ENCODE assay signal across 1 cellular context in the genomic region with DNA sequence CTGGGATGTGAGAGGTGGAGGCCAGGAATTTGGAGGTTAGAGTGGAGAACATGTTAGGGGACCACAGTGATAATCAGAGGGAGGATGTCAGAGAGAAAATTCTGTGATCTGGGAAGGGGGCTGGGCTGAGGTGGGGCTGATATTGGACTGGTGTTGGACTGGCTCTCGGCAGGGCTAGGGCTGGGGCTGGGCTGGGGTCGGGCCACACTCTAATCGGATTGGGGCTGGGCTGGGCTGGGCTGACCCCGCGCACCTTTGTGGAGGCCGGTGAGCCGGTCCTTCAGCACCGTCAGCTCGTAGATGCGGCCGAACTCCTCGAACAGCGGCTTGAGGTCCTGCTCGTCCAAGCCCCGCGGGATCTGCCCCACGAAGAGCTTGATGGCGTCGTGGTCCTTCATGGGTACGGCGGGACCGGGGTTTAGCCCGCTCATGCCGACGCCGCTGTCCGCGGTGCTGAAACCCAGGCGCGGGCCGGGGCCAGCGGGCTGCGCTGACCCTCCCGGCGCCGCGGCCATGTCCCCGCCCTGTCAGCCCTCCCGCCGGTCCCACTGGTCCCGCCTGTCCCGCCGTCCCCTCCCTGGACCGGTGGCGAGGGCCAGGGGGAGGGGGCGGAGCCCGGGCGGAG.
TF ChIP-seq lines count a peak whose summit lies in the region.

No MANE protein-coding gene starts in this region.

TF ChIP-seq in GM12878, 131 proteins besides CTCF, POLR2A, EP300 and RAD21:
- no peak for TF ChIP-seq RFX5 (IDR thresholded peaks at IDR 0.05; ENCODE audit: low read depth, low read length)
- no peak for TF ChIP-seq ZNF384 (IDR thresholded peaks at IDR 0.05; ENCODE audit: borderline replicate concordance, low read depth, low read length)
- TF ChIP-seq EED (IDR thresholded peaks at IDR 0.05; ENCODE audit: low read depth) = no peak
- TF ChIP-seq ELK1 (IDR thresholded peaks at IDR 0.05; ENCODE audit: low read depth, low read length) = no peak
- TF ChIP-seq, protein P1, sequence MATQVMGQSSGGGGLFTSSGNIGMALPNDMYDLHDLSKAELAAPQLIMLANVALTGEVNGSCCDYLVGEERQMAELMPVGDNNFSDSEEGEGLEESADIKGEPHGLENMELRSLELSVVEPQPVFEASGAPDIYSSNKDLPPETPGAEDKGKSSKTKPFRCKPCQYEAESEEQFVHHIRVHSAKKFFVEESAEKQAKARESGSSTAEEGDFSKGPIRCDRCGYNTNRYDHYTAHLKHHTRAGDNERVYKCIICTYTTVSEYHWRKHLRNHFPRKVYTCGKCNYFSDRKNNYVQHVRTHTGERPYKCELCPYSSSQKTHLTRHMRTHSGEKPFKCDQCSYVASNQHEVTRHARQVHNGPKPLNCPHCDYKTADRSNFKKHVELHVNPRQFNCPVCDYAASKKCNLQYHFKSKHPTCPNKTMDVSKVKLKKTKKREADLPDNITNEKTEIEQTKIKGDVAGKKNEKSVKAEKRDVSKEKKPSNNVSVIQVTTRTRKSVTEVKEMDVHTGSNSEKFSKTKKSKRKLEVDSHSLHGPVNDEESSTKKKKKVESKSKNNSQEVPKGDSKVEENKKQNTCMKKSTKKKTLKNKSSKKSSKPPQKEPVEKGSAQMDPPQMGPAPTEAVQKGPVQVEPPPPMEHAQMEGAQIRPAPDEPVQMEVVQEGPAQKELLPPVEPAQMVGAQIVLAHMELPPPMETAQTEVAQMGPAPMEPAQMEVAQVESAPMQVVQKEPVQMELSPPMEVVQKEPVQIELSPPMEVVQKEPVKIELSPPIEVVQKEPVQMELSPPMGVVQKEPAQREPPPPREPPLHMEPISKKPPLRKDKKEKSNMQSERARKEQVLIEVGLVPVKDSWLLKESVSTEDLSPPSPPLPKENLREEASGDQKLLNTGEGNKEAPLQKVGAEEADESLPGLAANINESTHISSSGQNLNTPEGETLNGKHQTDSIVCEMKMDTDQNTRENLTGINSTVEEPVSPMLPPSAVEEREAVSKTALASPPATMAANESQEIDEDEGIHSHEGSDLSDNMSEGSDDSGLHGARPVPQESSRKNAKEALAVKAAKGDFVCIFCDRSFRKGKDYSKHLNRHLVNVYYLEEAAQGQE (IDR thresholded peaks at IDR 0.05; ENCODE audit: low read depth, low read length) = peak; percentile 89
TF ChIP-seq in GM12878: peak in this region for 1.
